In the genomic region with DNA sequence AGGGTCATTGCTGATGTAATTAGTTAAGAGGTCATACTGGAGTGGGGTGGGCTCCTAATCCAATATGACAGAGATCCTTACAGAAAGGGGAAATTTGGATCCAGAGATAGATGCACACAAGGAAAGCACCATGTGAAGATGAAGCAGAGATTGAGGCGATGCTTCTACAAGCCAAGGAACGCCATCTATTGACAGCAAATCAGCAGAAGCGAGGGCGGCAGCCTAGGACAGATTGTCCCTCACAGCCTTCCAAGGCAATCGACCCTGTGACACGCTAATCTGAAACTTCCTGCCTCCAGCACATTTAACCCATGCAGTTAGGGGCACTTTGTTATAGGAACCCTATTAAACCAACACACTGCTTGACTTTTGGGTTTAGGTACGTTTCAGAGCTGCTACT, we compare ENCODE assay signal across 13 cellular contexts.
DNase-seq lines count a peak whose midpoint lies in the region; ATAC-seq, FAIRE-seq and TF ChIP-seq lines count a peak whose summit lies in the region.
"Had no signal": no experiment of that assay in that cellular context is flagged by ENCODE, and none has a peak within 500 bp of the region (broad histone marks: within the 10 kb centered on the region; RNA-seq: fewer than 3 reads in every experiment).

No MANE protein-coding gene starts in this region.

- TF ChIP-seq CTCF in BJ (IDR thresholded peaks at IDR 0.05; ENCODE audit: insufficient read depth, low read depth, low read length) (peak; percentile 38; the same call in 1 of the 2 replicates), WI38 (IDR thresholded peaks at IDR 0.05; ENCODE audit: low read depth, low read length) (0 out of 2 replicates have a peak, but pooled peaks have one; percentile 15), liver (IDR thresholded peaks at IDR 0.05; ENCODE audit: low read depth, low read length, missing input control) (no peak), psoas muscle (IDR thresholded peaks at IDR 0.05) (no peak)

- CTCF ChIA-PET in BJ (lab: Yijun Ruan, JAX): interaction anchor here (1.2 kb wide), 1 partner anchor 348 kb away, joined by 3 read pairs; no protein-coding TSS in a partner anchor

- no peak overlapping the region for H3K27ac ChIP-seq in liver (ENCODE audit: low read depth in 1 of 2, low read length in 2 of 2)
- no peak overlapping the region for H3K27ac ChIP-seq in psoas muscle

- POLR2A ChIA-PET in BJ (lab: Charles Lee): no interaction called here

- H3K36me3 ChIP-seq in BJ (ENCODE audit: control insufficient read depth, insufficient read depth, low read length) (no peaks in the 10 kb centered on the region), liver (ENCODE audit: control insufficient read depth in 4 of 4, insufficient read depth in 3 of 4, low read depth in 1 of 4, low read length in 3 of 4) (no peaks in the 10 kb centered on the region), psoas muscle (ENCODE audit: insufficient read depth in 1 of 2, low read depth in 1 of 2) (no peaks in the 10 kb centered on the region)

- FAIRE-seq in HTR-8/SVneo (lab: Jason Lieb, UNC) (peak; percentile 23), urothelium cell line (lab: Jason Lieb, UNC) (no peak)

- peak; percentile 24 to 44 for TF ChIP-seq RAD21 in liver (IDR thresholded peaks at IDR 0.05)

- ATAC-seq in psoas muscle: no peak

- H3K4me1 ChIP-seq in liver (ENCODE audit: control insufficient read depth in 4 of 4, insufficient read depth in 4 of 4, low read length in 3 of 4) (no peaks in the 10 kb centered on the region), psoas muscle (no peaks in the 10 kb centered on the region)

- H3K4me3 ChIP-seq in BJ (ENCODE audit: low read depth, low read length) (no peak overlapping the region), WI38 (ENCODE audit: low read depth, low read length) (no peak overlapping the region), liver (ENCODE audit: low read depth in 1 of 3, low read length in 3 of 3) (no peak overlapping the region), psoas muscle (no peak overlapping the region)

- H3K27me3 ChIP-seq in BJ (ENCODE audit: control insufficient read depth, insufficient read depth, low read length): no peaks in the 10 kb centered on the region; the same call in none of the 2 replicates
- no peaks in the 10 kb centered on the region for H3K27me3 ChIP-seq in liver (ENCODE audit: control insufficient read depth in 4 of 4, insufficient read depth in 4 of 4, low read length in 3 of 4)
- H3K27me3 ChIP-seq in psoas muscle (ENCODE audit: insufficient read depth in 3 of 3, low read length in 2 of 3): no peaks in the 10 kb centered on the region

- WGBS in liver: 53% methylated on average over 7 of the region's 7 CpGs
- 31 to 41% (median 36%) methylated on average over 7 of the region's 7 CpGs for WGBS in psoas muscle, 3 donors

- intact Hi-C loops in psoas muscle (cut with DNase I): no loop called here

- H3K9ac ChIP-seq in liver (ENCODE audit: low read depth in 1 of 2, low read length in 2 of 2): no peak overlapping the region

- DNase-seq in BJ (ENCODE audit: low read depth) (no peak), HTR-8/SVneo (ENCODE audit: insufficient read length, low spot score) (no peak), psoas muscle (no peak), HUDEP-2 (lab: John Stamatoyannopoulos, UW; ENCODE audit: unreplicated experiment in 76 of 76) (no peak), inferior parietal cortex (ENCODE audit: extremely low spot score) (no peak), urothelium cell line (ENCODE audit: low spot score) (no peak)
- DNase-seq: activated B cell treated with CpG ODN at 0.5 μM for 24 hours; COR-L47; HFFc6; SHP77 treated with DMSO at 0.1 percent for 48 hours; stimulated activated CD4-positive, alpha-beta T cell treated with anti-CD3 and anti-CD28 coated beads, Interleukin-4, amount 100 ng/mL, for 24 hours had no signal

- no peaks in the 10 kb centered on the region for H3K9me3 ChIP-seq in liver (ENCODE audit: control insufficient read depth in 4 of 4, low read length in 3 of 4)
- H3K9me3 ChIP-seq in psoas muscle: no peaks in the 10 kb centered on the region

TF ChIP-seq in liver, 16 proteins besides CTCF, POLR2A, EP300 and RAD21:
- TF ChIP-seq NR2F2 (IDR thresholded peaks at IDR 0.05) (peak; percentile 34), TAF1 (conservative IDR thresholded peaks at IDR 0.05) (no peak), RXRA (IDR thresholded peaks at IDR 0.05) (peak in 1 of 2 donors; percentile 15), HNF4A (conservative IDR thresholded peaks at IDR 0.05) (no peak), HNF4G (IDR thresholded peaks at IDR 0.05) (no peak)

Comparison
In these comparisons a context has a peak if more than half of its experiments do, and no peak if none do; other contexts are left out.
1. CTCF ChIP-seq: peak in BJ (single experiment) and WI38 (single experiment); none in liver (single experiment) and psoas muscle (single experiment).